ENCODE assay signal across 8 cellular contexts in genomic region chr10:20004087-20004523, GRCh38.
A peak's percentile ranks its signal among the peaks of the same experiment; 100 is the strongest.
DNase-seq lines count a peak whose midpoint lies in the region; ATAC-seq, FAIRE-seq and TF ChIP-seq lines count a peak whose summit lies in the region.

No MANE protein-coding gene starts in this region.

- no peak for TF ChIP-seq CTCF in testis (IDR thresholded peaks at IDR 0.05)

- 61 to 89% methylated on average over 3 of the region's 3 CpGs for WGBS in testis, 2 donors

- no peaks in the 10 kb centered on the region for H3K27me3 ChIP-seq in testis

- intact Hi-C loops in Right ventricle myocardium superior (cut with DNase I) (no loop called here), testis (cut with DNase I; ENCODE audit: low total_unique reads) (no loop called here)

- H3K27ac ChIP-seq in testis, result peak overlapping the region in 1 of 2 donors; percentile 47

- H3K9me3 ChIP-seq in testis, result no peaks in the 10 kb centered on the region

- peak; percentile 47 for FAIRE-seq in GM12891 (lab: Jason Lieb, UNC)

- H3K4me3 ChIP-seq in testis, result no peak overlapping the region

- TF ChIP-seq POLR2A in GM12891 (IDR thresholded peaks at IDR 0.05; ENCODE audit: low read depth, low read length), result no peak
- no peak for TF ChIP-seq POLR2A in testis (IDR thresholded peaks at IDR 0.05)

- no peaks in the 10 kb centered on the region for H3K36me3 ChIP-seq in testis (ENCODE audit: low read depth, missing control alignments)

- H3K4me1 ChIP-seq in testis, result peaks cover 38% of the 10 kb centered on the region

- peak; percentile 27 for ATAC-seq in HG02623 (IDR thresholded peaks at IDR 0.05; ENCODE audit: unreplicated experiment)
- peak; percentile 75 for ATAC-seq in Right ventricle myocardium superior (ENCODE audit: poor library complexity)

- DNase-seq in GM12891 (ENCODE audit: insufficient read length, low spot score) (no peak), NOMO-1 treated with DMSO at 0.1 percent for 48 hours (lab: John Stamatoyannopoulos, UW; ENCODE audit: unreplicated experiment) (peak; percentile 88), Right ventricle myocardium superior (peak; percentile 78), testis (peak; percentile 29), iPS-NIHi7 (ENCODE audit: extremely low spot score) (no peak), NCI-H2196 treated with DMSO at 0.1 percent for 48 hours (lab: John Stamatoyannopoulos, UW; ENCODE audit: unreplicated experiment) (no peak), NCI-H446 (lab: John Stamatoyannopoulos, UW) (no peak)

TF ChIP-seq in GM12891, 5 proteins besides CTCF, POLR2A, EP300 and RAD21:
- TF ChIP-seq PAX5 (IDR thresholded peaks at IDR 0.05; ENCODE audit: insufficient read depth, low read length, severe bottlenecking) (no peak), SPI1 (IDR thresholded peaks at IDR 0.05; ENCODE audit: low read depth, low read length) (peak; percentile 66)

Comparison
In these comparisons a context has a peak if more than half of its experiments do, and no peak if none do; other contexts are left out.
1. DNase-seq: peak in NOMO-1 treated with DMSO at 0.1 percent for 48 hours (single experiment), Right ventricle myocardium superior (single experiment) and testis (single experiment); none in GM12891 (single experiment), iPS-NIHi7 (single experiment), NCI-H2196 treated with DMSO at 0.1 percent for 48 hours (single experiment) and NCI-H446 (0 of 2).